In genomic region chr17:81683584-81684441, GRCh38 we compare ENCODE assay signal across 1 cellular context.
A peak's percentile ranks its signal among the peaks of the same experiment; 100 is the strongest.
TF ChIP-seq lines count a peak whose summit lies in the region.

ARL16 (minus strand) TSS chr17:81683797; CDS start chr17:81683753, 44 bp downstream.
HGS (plus strand) TSS chr17:81684011; CDS start chr17:81684067, 56 bp downstream.

TF ChIP-seq in K562, 482 proteins besides CTCF, POLR2A, EP300 and RAD21 (continued from another document and continues in another):
- TF ChIP-seq CREB3L1 (IDR thresholded peaks at IDR 0.05; ENCODE audit: borderline replicate concordance, low read depth) (peak; percentile 46), ZNF518B (CRISPR knock-in tag; IDR thresholded peaks at IDR 0.05) (no peak), SFPQ (IDR thresholded peaks at IDR 0.05; ENCODE audit: low read depth, low read length) (no peak), ZNF77 (CRISPR knock-in tag; IDR thresholded peaks at IDR 0.05) (no peak), CUX1 (CRISPR knock-in tag; IDR thresholded peaks at IDR 0.05) (no peak), RHOXF2B (CRISPR knock-in tag; conservative IDR thresholded peaks at IDR 0.05) (no peak), POLR2G (IDR thresholded peaks at IDR 0.05; ENCODE audit: low read depth, low read length) (peak; percentile 78), ZNF695 (CRISPR knock-in tag; IDR thresholded peaks at IDR 0.05) (no peak), NUFIP1 (IDR thresholded peaks at IDR 0.05; ENCODE audit: partially characterized antibody) (no peak), XRCC4 (IDR thresholded peaks at IDR 0.05; ENCODE audit: extremely low read depth, insufficient read depth, insufficient read length) (no peak), STAT6 (CRISPR knock-in tag; IDR thresholded peaks at IDR 0.05) (no peak), KDM1A (IDR thresholded peaks at IDR 0.05) (no peak), DMBX1 (CRISPR knock-in tag; IDR thresholded peaks at IDR 0.05; ENCODE audit: borderline replicate concordance) (no peak), ATF1 (CRISPR knock-in tag; IDR thresholded peaks at IDR 0.05) (no peak; the same call in 1 of the 2 replicates), ATF1 (tag; IDR thresholded peaks at IDR 0.05) (peak; percentile 91), CCNT2 (IDR thresholded peaks at IDR 0.05; ENCODE audit: borderline replicate concordance, extremely low read depth, insufficient read length, low read depth, low read length) (peak; percentile 31), TBP (optimal IDR thresholded peaks at IDR 0.05; ENCODE audit: low read depth, low read length) (peak; percentile 58), NR3C1 (CRISPR knock-in tag; IDR thresholded peaks at IDR 0.05) (no peak; the same call in 1 of the 2 replicates), BRD4 (IDR thresholded peaks at IDR 0.05) (no peak), RBM17 (IDR thresholded peaks at IDR 0.05; ENCODE audit: borderline replicate concordance, low read depth, low read length) (no peak), MAZ (CRISPR knock-in tag; conservative IDR thresholded peaks at IDR 0.05 in 1 of 2, IDR thresholded peaks at IDR 0.05 in 1 of 2) (peak; percentile 90 to 99), CBX3 (IDR thresholded peaks at IDR 0.05; ENCODE audit: borderline replicate concordance in 1 of 2, low read length in 2 of 2) (no peak), ZNF395 (CRISPR knock-in tag; IDR thresholded peaks at IDR 0.05) (no peak), MEIS2 (IDR thresholded peaks at IDR 0.05; ENCODE audit: partially characterized antibody) (peak; percentile 83), PHF21A (IDR thresholded peaks at IDR 0.05; ENCODE audit: borderline replicate concordance, low read depth) (no peak), SMARCE1 (IDR thresholded peaks at IDR 0.05) (no peak), MLX (CRISPR knock-in tag; conservative IDR thresholded peaks at IDR 0.05) (no peak), HNRNPUL1 (IDR thresholded peaks at IDR 0.05; ENCODE audit: low read length) (no peak), ZNF639 (CRISPR knock-in tag; conservative IDR thresholded peaks at IDR 0.05 in 1 of 2, IDR thresholded peaks at IDR 0.05 in 1 of 2) (peak in 1 of 2 experiments; percentile 74; a peak in 1 of 4 replicates), ILK (tag; IDR thresholded peaks at IDR 0.05; ENCODE audit: borderline replicate concordance, low read depth) (no peak)
